ENCODE assay signal across 8 cellular contexts in the genomic region with DNA sequence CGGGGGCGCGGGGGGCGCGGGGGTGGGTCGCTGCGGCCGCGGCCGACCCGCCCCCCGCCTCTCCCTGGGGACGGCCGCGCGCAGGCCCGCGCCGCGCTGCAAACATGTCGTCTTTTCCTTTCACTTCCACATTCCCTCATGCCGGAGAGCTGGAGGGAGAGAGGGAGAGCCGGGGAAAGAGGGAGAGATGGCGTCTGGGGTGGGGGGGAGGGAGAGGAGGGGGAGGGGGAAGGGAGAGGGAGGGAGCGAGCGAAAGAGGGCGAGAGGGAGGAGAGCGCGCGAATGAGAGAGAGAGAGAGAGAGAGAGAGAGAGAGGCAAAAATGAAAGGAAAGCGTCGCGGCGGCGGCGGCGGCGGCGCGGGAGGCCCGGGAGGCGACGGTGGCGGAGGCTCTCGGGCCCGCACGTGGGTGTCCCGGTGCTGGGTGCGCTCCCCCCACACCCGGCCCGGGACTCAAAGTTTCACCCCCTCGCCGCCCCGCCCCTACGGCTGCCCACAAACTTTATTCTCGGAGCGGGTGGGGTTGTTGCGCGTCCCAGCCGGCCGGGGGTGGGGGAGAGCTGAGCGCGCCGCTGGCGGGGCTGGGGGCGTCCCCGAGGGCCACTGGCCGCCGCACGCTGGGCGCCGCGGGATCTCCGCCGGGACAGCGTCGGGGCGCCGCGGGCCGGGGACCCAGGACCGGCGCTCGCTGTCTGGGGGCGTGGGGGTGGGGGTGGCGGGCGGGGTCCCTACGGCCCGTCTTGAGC. TPM values are rescaled to one million over a fixed set of nuclear protein-coding genes. Genes with fewer than 3 reads are reported as not detected.
DNase-seq lines count a peak whose midpoint lies in the region; ATAC-seq and FAIRE-seq lines count a peak whose summit lies in the region.

No MANE protein-coding gene starts in this region.

- peak; percentile 47 to 51 for ATAC-seq in activated CD4-positive, CD25-positive, alpha-beta regulatory T cell treated with anti-CD3 and anti-CD28 coated beads, Interleukin-2, amount 50 U/mL, for 24 hours
- no peak for ATAC-seq in HG02884 (IDR thresholded peaks at IDR 0.05; ENCODE audit: unreplicated experiment)

- DNase-seq in AG20443 (ENCODE audit: low spot score): peak; percentile 74
- DNase-seq in GM19239 (ENCODE audit: insufficient read length, low spot score): peak; percentile 82
- peak; percentile 46 for DNase-seq in LoVo (ENCODE audit: low spot score)
- peak; percentile 54 for DNase-seq in cerebellum (ENCODE audit: low spot score)
- peak; percentile 8 for DNase-seq in kidney glomerular epithelial cell (lab: John Stamatoyannopoulos, UW)
- peak; percentile 59 for DNase-seq in stimulated activated CD4-positive, alpha-beta T cell treated with anti-CD3 and anti-CD28 coated beads, Interleukin-2, amount 100 ng/mL, for 4 hours (ENCODE audit: low read depth)

- no peak for FAIRE-seq in GM19239 (lab: Jason Lieb, UNC)

RNA-seq across cellular contexts. Expression of gene ZNF710, which starts 0.7 kb away (rescaled TPM):
- total RNA-seq in cerebellum: 14.0 TPM

Comparison
In these comparisons a context has a peak if more than half of its experiments do, and no peak if none do; other contexts are left out.
1. DNase-seq: peak in every context shown above with its lines; median percentile 82 in GM19239; 74 in AG20443; 59 in stimulated activated CD4-positive, alpha-beta T cell treated with anti-CD3 and anti-CD28 coated beads, Interleukin-2, amount 100 ng/mL, for 4 hours; 54 in cerebellum; 46 in LoVo; 8 in kidney glomerular epithelial cell.